8 cellular contexts compared by ENCODE assay signal in genomic region chr15:65829150-65829764, GRCh38. TPM values are rescaled to one million over a fixed set of nuclear protein-coding genes. Genes with fewer than 3 reads are reported as not detected.
DNase-seq lines count a peak whose midpoint lies in the region; ATAC-seq and TF ChIP-seq lines count a peak whose summit lies in the region.

No MANE protein-coding gene starts in this region.

- no peak for ATAC-seq in PC-3
- no peak for ATAC-seq in GM21526 (IDR thresholded peaks at IDR 0.05; ENCODE audit: low FRiP score, unreplicated experiment)
- ATAC-seq in GM21381 (IDR thresholded peaks at IDR 0.05; ENCODE audit: unreplicated experiment) = no peak

- no peaks in the 10 kb centered on the region for H3K79me2 ChIP-seq in PC-3 (ENCODE audit: low read length)

- H3K27me3 ChIP-seq in PC-3 (ENCODE audit: low read length) (no peaks in the 10 kb centered on the region), ovary (no peaks in the 10 kb centered on the region)

- no TSS peak for BruUV-seq in PC-3 (replicated peaks; lab: Mats Ljungman, UMichigan)

- TF ChIP-seq POLR2A in ovary (IDR thresholded peaks at IDR 0.05) = no peak

- intact Hi-C loops in PC-3 (cut with micrococcal nuclease) (loop anchor here (1.0 to 5.0 kb wide), 2 partner anchors 172 to 191 kb away; no protein-coding TSS in a partner anchor), ovary (cut with DNase I) (no loop called here)

- no peaks in the 10 kb centered on the region for H3F3A ChIP-seq in PC-3 (ENCODE audit: low read length, unreplicated experiment)

- H3K4me2 ChIP-seq in PC-3 (ENCODE audit: low read length) = no peak overlapping the region

- H3K9me2 ChIP-seq in PC-3 (replicated peaks; ENCODE audit: low read length) = no peaks in the 10 kb centered on the region

- peak; percentile 77 for TF ChIP-seq CTCF in C4-2B (conservative IDR thresholded peaks at IDR 0.05)
- peak; percentile 58 for TF ChIP-seq CTCF in GM12872 (IDR thresholded peaks at IDR 0.05; ENCODE audit: insufficient read depth, low read depth, low read length)
- TF ChIP-seq CTCF in PC-3 (conservative IDR thresholded peaks at IDR 0.05; ENCODE audit: low read depth, low read length) = peak; percentile 66
- peak in 2 of 3 donors; percentile 15 to 44 for TF ChIP-seq CTCF in ovary (IDR thresholded peaks at IDR 0.05)

- H2AFZ ChIP-seq in PC-3 (ENCODE audit: low read length) = no peak overlapping the region

- no peaks in the 10 kb centered on the region for H3K9me3 ChIP-seq in PC-3 (ENCODE audit: low read length)
- no peaks in the 10 kb centered on the region for H3K9me3 ChIP-seq in ovary

- WGBS in ovary, 3 donors = 58 to 64% (median 59%) methylated on average over 7 of the region's 7 CpGs

- H3K9ac ChIP-seq in PC-3 (ENCODE audit: low read length) = no peak overlapping the region

- POLR2A ChIA-PET in PC-3 (lab: Charles Lee; ENCODE audit: unreplicated experiment) = no interaction called here

- H4K20me1 ChIP-seq in PC-3 (ENCODE audit: low read length) = no peaks in the 10 kb centered on the region

- H3K36me3 ChIP-seq in PC-3 (ENCODE audit: low read depth, low read length) = no peaks in the 10 kb centered on the region
- H3K36me3 ChIP-seq in ovary = no peaks in the 10 kb centered on the region

- no peak for TF ChIP-seq EP300 in ovary (IDR thresholded peaks at IDR 0.05)

- H3K4me1 ChIP-seq in PC-3 (ENCODE audit: insufficient read depth, low read length) (peaks cover 17% of the 10 kb centered on the region), ovary (ENCODE audit: insufficient read depth) (peaks cover 6% of the 10 kb centered on the region)

- peak; percentile 55 for DNase-seq in PC-3
- peak; percentile 12 for DNase-seq in effector CD4-positive, alpha-beta T cell
- no peak for DNase-seq in ovary
- DNase-seq in C1 segment of cervical spinal cord (lab: John Stamatoyannopoulos, UW) = no peak

- H3K27ac ChIP-seq in C4-2B (no peak overlapping the region), PC-3 (ENCODE audit: low read length) (no peak overlapping the region), ovary (no peak overlapping the region)

- H3K4me3 ChIP-seq in PC-3 (ENCODE audit: low read length) (no peak overlapping the region), ovary (no peak overlapping the region)

- CTCF ChIA-PET in PC-3 (lab: Charles Lee) = interaction anchor here (0.6 to 1.0 kb wide), 2 partner anchors 192 to 233 kb away, joined by 3 to 5 read pairs; no protein-coding TSS in a partner anchor

RNA-seq across cellular contexts. Expression of gene DENND4A, which starts 37.2 kb away (rescaled TPM):
- total RNA-seq in PC-3 (2014; rRNA removed) (6.2 and 11.6 TPM in 2 replicates), ovary (10 to 100 TPM; 40.0 to 63.9 (median 53.5) TPM)
- 10 to 100 TPM; 10.2 to 15.5 TPM for polyA plus RNA-seq in ovary

RNA-seq across cellular contexts. Expression of gene RAB11A, which starts 40.0 kb away (rescaled TPM):
- total RNA-seq in PC-3 (2014; rRNA removed) (123 and 171 TPM in 2 replicates), ovary (100 to 1,000 TPM in 5 of 7 donors, 10 to 100 TPM in 2; 47.0 to 163 (median 139) TPM)
- polyA plus RNA-seq in ovary = 100 to 1,000 TPM; 110 to 249 TPM

Comparison
In these comparisons a context has a peak if more than half of its experiments do, and no peak if none do; other contexts are left out.
1. DNase-seq: peak in PC-3 (single experiment) and effector CD4-positive, alpha-beta T cell (single experiment); none in ovary (0 of 5) and C1 segment of cervical spinal cord (0 of 14).
2. Peak in every context shown above with its lines, with median percentiles within 50 percentile points of each other: CTCF ChIP-seq.